ENCODE assay signal across 13 cellular contexts in genomic region chr20:24672886-24673677, GRCh38.
DNase-seq lines count a peak whose midpoint lies in the region; FAIRE-seq and TF ChIP-seq lines count a peak whose summit lies in the region.
"Had no signal": no experiment of that assay in that cellular context is flagged by ENCODE, and none has a peak within 500 bp of the region (broad histone marks: within the 10 kb centered on the region; RNA-seq: fewer than 3 reads in every experiment).

No MANE protein-coding gene starts in this region.

- 79% methylated on average over 6 of the region's 7 CpGs for WGBS in mesenchymal stem cell
- 87% methylated on average over 5 of the region's 7 CpGs; no CpG with 5 or more reads in 1 of the 2 donors for WGBS in esophagus squamous epithelium, 2 donors

- CTCF ChIA-PET in AG04449 (lab: Yijun Ruan, JAX) (interaction anchor here (0.8 kb wide), 1 partner anchor 574 kb away, joined by 3 read pairs; no protein-coding TSS in a partner anchor), A673 (lab: Charles Lee) (no interaction called here)

- H2BK12ac ChIP-seq in mesenchymal stem cell (ENCODE audit: low read length in 2 of 2): peak overlapping the region; percentile 85 to 96

- no peaks in the 10 kb centered on the region for H3K9me3 ChIP-seq in mesenchymal stem cell (ENCODE audit: control insufficient read depth, low read length)
- H3K9me3 ChIP-seq in A673 (ENCODE audit: low read depth, low read length, poor library complexity, severe bottlenecking): no peaks in the 10 kb centered on the region
- no peaks in the 10 kb centered on the region for H3K9me3 ChIP-seq in esophagus squamous epithelium

- H2AFZ ChIP-seq in mesenchymal stem cell (ENCODE audit: low read depth, low read length): no peak overlapping the region

- TF ChIP-seq POLR2A in esophagus squamous epithelium (IDR thresholded peaks at IDR 0.05): no peak

- DNase-seq in AG04449 (ENCODE audit: low read depth, low spot score) (peak; percentile 90), HTR-8/SVneo (ENCODE audit: insufficient read length, low spot score) (peak; percentile 80), brain microvascular endothelial cell (peak; percentile 89), mesenchymal stem cell (peak; percentile 91), GM19240 (ENCODE audit: insufficient read length, low spot score) (no peak), A673 (ENCODE audit: low spot score) (no peak), NCI-H2107 (lab: John Stamatoyannopoulos, UW) (no peak), esophagus squamous epithelium (lab: John Stamatoyannopoulos, UW) (no peak)
- DNase-seq: activated T-cell treated with anti-CD3 and anti-CD28 coated beads, Interleukin-2, amount 50 U/mL, for 4 hours; CD8-positive, alpha-beta T cell; H9; immature natural killer cell had no signal

- peak overlapping the region; percentile 58 to 81 for H3K18ac ChIP-seq in mesenchymal stem cell (ENCODE audit: low read depth in 1 of 2, low read length in 2 of 2)

- no peaks in the 10 kb centered on the region for H3K36me3 ChIP-seq in brain microvascular endothelial cell (replicated peaks)
- H3K36me3 ChIP-seq in mesenchymal stem cell (ENCODE audit: control insufficient read depth in 1 of 2, insufficient read depth in 2 of 2, low read depth in 1 of 2, low read length in 2 of 2): no peaks in the 10 kb centered on the region
- H3K36me3 ChIP-seq in A673 (ENCODE audit: insufficient read depth, low read length, poor library complexity, severe bottlenecking): no peaks in the 10 kb centered on the region
- no peaks in the 10 kb centered on the region for H3K36me3 ChIP-seq in esophagus squamous epithelium

- in situ Hi-C loops in brain microvascular endothelial cell (cut with HindIII; ENCODE audit: low pct_ligation_motif_present, low sequenced_read_pairs): no loop called here

- no peaks in the 10 kb centered on the region for H3K79me1 ChIP-seq in mesenchymal stem cell (replicated peaks; ENCODE audit: low read length, poor library complexity, severe bottlenecking)

- intact Hi-C loops in A673 (cut with micrococcal nuclease; ENCODE audit: unreplicated experiment) (no loop called here), esophagus squamous epithelium (cut with DNase I) (no loop called here)

- H4K8ac ChIP-seq in mesenchymal stem cell (ENCODE audit: low read length): no peak overlapping the region

- peak overlapping the region; percentile 19 to 61 for H3K4ac ChIP-seq in mesenchymal stem cell (ENCODE audit: low read depth in 1 of 2, low read length in 2 of 2)

- H3K27ac ChIP-seq in brain microvascular endothelial cell (peak overlapping the region; percentile 49), mesenchymal stem cell (ENCODE audit: low read length, poor library complexity, severe bottlenecking) (peak overlapping the region; percentile 95), A673 (ENCODE audit: low read depth, low read length, poor library complexity, severe bottlenecking) (no peak overlapping the region), esophagus squamous epithelium (no peak overlapping the region)

- peak overlapping the region; percentile 96 for H4K91ac ChIP-seq in mesenchymal stem cell (ENCODE audit: low read length)

- H3K9ac ChIP-seq in mesenchymal stem cell (ENCODE audit: low read length): peak overlapping the region; percentile 67

- H3K23ac ChIP-seq in mesenchymal stem cell (ENCODE audit: low read length in 2 of 2): no peak overlapping the region

- H3K14ac ChIP-seq in mesenchymal stem cell (ENCODE audit: low read length in 2 of 2): peak overlapping the region in 1 of 2 experiments; percentile 84

- BruUV-seq in A673 (replicated peaks; lab: Mats Ljungman, UMichigan): no TSS peak

- H2BK120ac ChIP-seq in mesenchymal stem cell (ENCODE audit: low read depth, low read length): peak overlapping the region; percentile 24

- peak overlapping the region; percentile 99 for H2AK5ac ChIP-seq in mesenchymal stem cell (ENCODE audit: low read length, severe bottlenecking)

- H3K4me3 ChIP-seq in AG04449 (ENCODE audit: low read depth, low read length) (no peak overlapping the region), brain microvascular endothelial cell (ENCODE audit: low read depth, low read length) (no peak overlapping the region), mesenchymal stem cell (ENCODE audit: insufficient read depth in 1 of 2, low read depth in 1 of 2, low read length in 2 of 2) (peak overlapping the region in 1 of 2 experiments; percentile 58), A673 (ENCODE audit: low read depth, low read length, poor library complexity, severe bottlenecking) (no peak overlapping the region), esophagus squamous epithelium (no peak overlapping the region)

- peaks cover 28% of the 10 kb centered on the region for H3K4me1 ChIP-seq in mesenchymal stem cell (ENCODE audit: control insufficient read depth, insufficient read depth, low read depth, low read length)
- no peaks in the 10 kb centered on the region for H3K4me1 ChIP-seq in A673 (ENCODE audit: insufficient read depth, low read length, poor library complexity, severe bottlenecking)
- no peaks in the 10 kb centered on the region for H3K4me1 ChIP-seq in esophagus squamous epithelium

- no peak for TF ChIP-seq CTCF in AG04449 (IDR thresholded peaks at IDR 0.05; ENCODE audit: insufficient read depth, low read length, missing control alignments)
- no peak for TF ChIP-seq CTCF in brain microvascular endothelial cell (IDR thresholded peaks at IDR 0.05; ENCODE audit: low read depth, low read length, missing control alignments)
- no peak for TF ChIP-seq CTCF in A673 (conservative IDR thresholded peaks at IDR 0.05; ENCODE audit: low read depth, low read length)
- TF ChIP-seq CTCF in esophagus squamous epithelium (IDR thresholded peaks at IDR 0.05): no peak

- H3K27me3 ChIP-seq in brain microvascular endothelial cell (replicated peaks): no peaks in the 10 kb centered on the region
- H3K27me3 ChIP-seq in mesenchymal stem cell (ENCODE audit: control insufficient read depth in 1 of 2, insufficient read depth in 1 of 2, low read length in 2 of 2): no peaks in the 10 kb centered on the region
- no peaks in the 10 kb centered on the region for H3K27me3 ChIP-seq in A673 (replicated peaks; ENCODE audit: insufficient read depth, low read depth, low read length, poor library complexity)
- no peaks in the 10 kb centered on the region for H3K27me3 ChIP-seq in esophagus squamous epithelium

- FAIRE-seq in HTR-8/SVneo (lab: Jason Lieb, UNC): peak; percentile 52
- FAIRE-seq: GM18507 had no signal

- peak overlapping the region; percentile 57 for H2BK5ac ChIP-seq in mesenchymal stem cell (ENCODE audit: low read depth, low read length, poor library complexity, severe bottlenecking)

- peak overlapping the region; percentile 40 for H3K4me2 ChIP-seq in mesenchymal stem cell (ENCODE audit: low read length, poor library complexity, severe bottlenecking)

- peak overlapping the region; percentile 41 for H2BK15ac ChIP-seq in mesenchymal stem cell (ENCODE audit: low read depth, poor library complexity, severe bottlenecking)

- POLR2A ChIA-PET in AG04449 (lab: Yijun Ruan, JAX): interaction anchor here (0.9 to 1.5 kb wide), 4 partner anchors 9 to 22 kb away, joined by 3 to 12 read pairs (median 4); no protein-coding TSS in a partner anchor
- POLR2A ChIA-PET in A673 (lab: Charles Lee; ENCODE audit: low non-redundant PET): no interaction called here

Comparison
In these comparisons a context has a peak if more than half of its experiments do, and no peak if none do; other contexts are left out.
1. DNase-seq: peak in AG04449 (single experiment), HTR-8/SVneo (single experiment), brain microvascular endothelial cell (single experiment) and mesenchymal stem cell (single experiment); none in GM19240 (single experiment), A673 (single experiment), NCI-H2107 (single experiment) and esophagus squamous epithelium (single experiment).
2. H3K27ac ChIP-seq: peak in brain microvascular endothelial cell (single experiment) and mesenchymal stem cell (single experiment); none in A673 (single experiment) and esophagus squamous epithelium (0 of 4).